Comparison of ENCODE assay signal across 1 cellular context in the genomic region with DNA sequence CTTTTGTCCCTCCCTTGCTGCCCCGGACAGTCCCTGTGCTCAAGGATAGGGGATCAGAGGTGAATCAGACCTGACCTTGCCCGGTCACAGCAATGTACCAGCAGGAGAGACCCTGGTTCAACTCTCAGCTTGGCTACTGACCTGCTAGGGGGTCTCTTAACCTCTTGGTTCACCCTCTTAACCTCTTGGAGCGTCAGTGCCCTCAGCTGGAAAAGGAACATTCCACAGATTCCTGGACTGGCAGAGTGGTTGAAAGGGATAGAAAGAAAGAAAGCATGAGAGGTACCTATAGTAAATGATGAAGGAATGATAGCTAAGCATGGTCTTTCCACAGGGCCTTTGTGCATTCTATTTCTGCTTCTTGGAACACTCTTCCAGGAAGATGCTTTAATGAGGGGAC.
A peak's percentile ranks its signal among the peaks of the same experiment; 100 is the strongest.
TF ChIP-seq lines count a peak whose summit lies in the region.

No MANE protein-coding gene starts in this region.

TF ChIP-seq in HepG2, 621 proteins besides CTCF, POLR2A, EP300 and RAD21:
- TF ChIP-seq, protein P1, sequence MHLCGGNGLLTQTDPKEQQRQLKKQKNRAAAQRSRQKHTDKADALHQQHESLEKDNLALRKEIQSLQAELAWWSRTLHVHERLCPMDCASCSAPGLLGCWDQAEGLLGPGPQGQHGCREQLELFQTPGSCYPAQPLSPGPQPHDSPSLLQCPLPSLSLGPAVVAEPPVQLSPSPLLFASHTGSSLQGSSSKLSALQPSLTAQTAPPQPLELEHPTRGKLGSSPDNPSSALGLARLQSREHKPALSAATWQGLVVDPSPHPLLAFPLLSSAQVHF (CRISPR knock-in tag; IDR thresholded peaks at IDR 0.05) = no peak
- TF ChIP-seq MXD4 (CRISPR knock-in tag; IDR thresholded peaks at IDR 0.05) (no peak), ATAD3A (CRISPR knock-in tag; IDR thresholded peaks at IDR 0.05) (no peak), CENPX (CRISPR knock-in tag; IDR thresholded peaks at IDR 0.05) (no peak), HNF4A (CRISPR knock-in tag; IDR thresholded peaks at IDR 0.05) (no peak)
- TF ChIP-seq, protein P2, sequence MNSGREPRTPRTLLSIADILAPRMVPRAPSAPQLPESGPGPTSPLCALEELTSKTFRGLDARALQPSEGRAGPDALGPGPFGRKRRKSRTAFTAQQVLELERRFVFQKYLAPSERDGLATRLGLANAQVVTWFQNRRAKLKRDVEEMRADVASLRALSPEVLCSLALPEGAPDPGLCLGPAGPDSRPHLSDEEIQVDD (CRISPR knock-in tag; IDR thresholded peaks at IDR 0.05; ENCODE audit: borderline replicate concordance) = 0 out of 2 replicates have a peak, but pooled peaks have one; percentile 33
TF ChIP-seq in HepG2: peak in this region for 1.
